1 cellular context compared by ENCODE assay signal in genomic region chr7:100122568-100122967, GRCh38.
TF ChIP-seq lines count a peak whose summit lies in the region.

No MANE protein-coding gene starts in this region.

TF ChIP-seq in K562, 482 proteins besides CTCF, POLR2A, EP300 and RAD21 (continues in another document):
- TF ChIP-seq TAF7 (tag; IDR thresholded peaks at IDR 0.05) (no peak), PBX2 (CRISPR knock-in tag; IDR thresholded peaks at IDR 0.05; ENCODE audit: low read depth) (no peak), PBX2 (tag; conservative IDR thresholded peaks at IDR 0.05; ENCODE audit: low read depth) (no peak), HSF4 (CRISPR knock-in tag; IDR thresholded peaks at IDR 0.05; ENCODE audit: borderline replicate concordance) (no peak), ZNF121 (CRISPR knock-in tag; conservative IDR thresholded peaks at IDR 0.05) (no peak), ZNF12 (CRISPR knock-in tag; IDR thresholded peaks at IDR 0.05) (no peak), ZNF408 (CRISPR knock-in tag; IDR thresholded peaks at IDR 0.05; ENCODE audit: low read depth) (no peak), ZNF561 (CRISPR knock-in tag; conservative IDR thresholded peaks at IDR 0.05) (no peak), CHD2 (IDR thresholded peaks at IDR 0.05; ENCODE audit: low read depth, low read length) (no peak), ZBTB1 (CRISPR knock-in tag; IDR thresholded peaks at IDR 0.05; ENCODE audit: borderline replicate concordance, low read depth) (no peak), ZBTB49 (CRISPR knock-in tag; IDR thresholded peaks at IDR 0.05; ENCODE audit: borderline replicate concordance) (no peak), ZNF263 (CRISPR knock-in tag; IDR thresholded peaks at IDR 0.05; ENCODE audit: borderline replicate concordance) (no peak), ZNF3 (CRISPR knock-in tag; IDR thresholded peaks at IDR 0.05) (no peak), RBBP5 (IDR thresholded peaks at IDR 0.05; ENCODE audit: borderline replicate concordance, insufficient read depth, low read length, poor library complexity, severe bottlenecking) (no peak), WHSC1 (IDR thresholded peaks at IDR 0.05; ENCODE audit: low read length) (no peak), THAP7 (CRISPR knock-in tag; IDR thresholded peaks at IDR 0.05) (no peak), CHAMP1 (IDR thresholded peaks at IDR 0.05) (no peak), TEAD4 (IDR thresholded peaks at IDR 0.05; ENCODE audit: low read length) (peak; percentile 34; the same call in 1 of the 2 replicates), TEAD4 (CRISPR knock-in tag; IDR thresholded peaks at IDR 0.05; ENCODE audit: borderline replicate concordance) (no peak), ZBTB12 (CRISPR knock-in tag; IDR thresholded peaks at IDR 0.05) (no peak), RCOR1 (IDR thresholded peaks at IDR 0.05; ENCODE audit: borderline replicate concordance in 1 of 2, low read depth in 2 of 2, low read length in 2 of 2) (peak in 1 of 2 experiments; percentile 24; a peak in 1 of 4 replicates), HMGXB4 (CRISPR knock-in tag; IDR thresholded peaks at IDR 0.05) (no peak), ZKSCAN1 (IDR thresholded peaks at IDR 0.05; ENCODE audit: low read depth, low read length) (no peak), HEY1 (CRISPR knock-in tag; IDR thresholded peaks at IDR 0.05; ENCODE audit: borderline replicate concordance) (no peak), PRDM10 (IDR thresholded peaks at IDR 0.05; ENCODE audit: partially characterized antibody) (peak; percentile 55), TCF15 (CRISPR knock-in tag; IDR thresholded peaks at IDR 0.05) (no peak), MTA3 (IDR thresholded peaks at IDR 0.05; ENCODE audit: borderline replicate concordance) (no peak), VEZF1 (CRISPR knock-in tag; IDR thresholded peaks at IDR 0.05) (peak; percentile 82), ARID3A (IDR thresholded peaks at IDR 0.05; ENCODE audit: borderline replicate concordance, low read depth, low read length) (no peak), HOMEZ (CRISPR knock-in tag; IDR thresholded peaks at IDR 0.05) (no peak), TAF1 (IDR thresholded peaks at IDR 0.05; ENCODE audit: control insufficient read depth, extremely low read depth, insufficient read depth, low read length, severe bottlenecking) (no peak), MLX (CRISPR knock-in tag; conservative IDR thresholded peaks at IDR 0.05) (no peak), DPF2 (IDR thresholded peaks at IDR 0.05) (peak; percentile 31; the same call in 1 of the 2 replicates), NFIC (IDR thresholded peaks at IDR 0.05) (peak; percentile 92), IRF2 (CRISPR knock-in tag; IDR thresholded peaks at IDR 0.05) (no peak), SPI1 (IDR thresholded peaks at IDR 0.05; ENCODE audit: borderline replicate concordance, low read depth, low read length) (peak; percentile 73), CBFA2T3 (IDR thresholded peaks at IDR 0.05) (0 out of 2 replicates have a peak, but pooled peaks have one; percentile 28)
